Comparison of ENCODE assay signal across 8 cellular contexts in the genomic region with DNA sequence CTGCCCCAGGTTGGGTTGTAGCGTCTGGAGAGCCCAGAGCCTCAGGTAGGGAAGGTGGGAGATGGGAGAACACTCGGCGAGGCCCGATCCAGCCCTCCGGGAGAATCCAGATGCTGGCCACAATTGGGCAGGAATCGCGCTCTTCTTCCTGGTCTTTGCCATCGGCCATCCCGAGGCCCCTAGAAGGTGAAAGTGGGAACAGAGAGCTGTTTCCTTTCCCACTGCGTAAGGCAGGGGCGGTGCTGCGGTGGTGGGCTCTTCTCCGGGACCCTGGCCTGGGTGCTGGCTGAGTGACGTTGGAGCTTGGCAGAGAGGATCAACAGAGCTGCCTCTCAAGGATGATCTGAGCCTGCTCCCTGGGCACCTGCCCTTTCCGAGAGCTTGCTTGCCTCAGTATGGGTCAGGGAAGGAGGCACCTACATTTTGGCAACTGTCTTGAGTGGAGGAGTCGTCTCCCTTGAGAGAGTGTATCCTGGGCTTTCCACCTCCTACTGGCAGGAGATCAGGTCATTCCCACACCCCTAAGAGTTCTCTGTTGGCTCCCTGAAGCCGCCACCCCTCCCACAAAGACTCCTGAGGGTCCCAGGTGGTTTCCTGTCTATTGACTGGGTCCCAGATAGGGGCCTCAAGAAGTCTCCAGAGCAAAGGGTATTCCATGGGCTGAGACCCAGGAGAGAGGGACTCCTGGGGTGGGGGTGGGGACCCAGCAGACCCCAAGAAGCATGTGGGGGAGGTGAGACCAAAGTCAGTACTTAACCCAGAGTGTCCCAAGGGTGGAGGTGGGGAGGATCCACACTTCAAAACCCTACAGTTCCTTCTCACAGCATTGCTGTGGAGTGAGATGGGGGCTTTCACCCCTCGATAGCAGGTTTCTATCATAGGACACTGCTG. TPM values are rescaled to one million over a fixed set of nuclear protein-coding genes. Genes with fewer than 3 reads are reported as not detected.
DNase-seq lines count a peak whose midpoint lies in the region; ATAC-seq and TF ChIP-seq lines count a peak whose summit lies in the region.

No MANE protein-coding gene starts in this region.

- no peak for TF ChIP-seq CTCF in RWPE1 (conservative IDR thresholded peaks at IDR 0.05; ENCODE audit: low read depth)
- TF ChIP-seq CTCF in esophagus muscularis mucosa (IDR thresholded peaks at IDR 0.05) = no peak

- peak overlapping the region; percentile 82 for H3K14ac ChIP-seq in trophoblast cell (ENCODE audit: low read length)

- no peak overlapping the region for H2BK5ac ChIP-seq in trophoblast cell (ENCODE audit: low read depth, low read length, poor library complexity)

- peaks cover 20% of the 10 kb centered on the region for H3K79me1 ChIP-seq in trophoblast cell (ENCODE audit: low read length)

- H2BK12ac ChIP-seq in trophoblast cell (ENCODE audit: low read length) = no peak overlapping the region

- no peak overlapping the region for H2AK5ac ChIP-seq in trophoblast cell (ENCODE audit: low read length)

- peaks cover 60 to 75% (median 63%) of the 10 kb centered on the region in 4 donors for H3K4me1 ChIP-seq in esophagus muscularis mucosa
- peaks cover 18 to 23% of the 10 kb centered on the region in 2 experiments for H3K4me1 ChIP-seq in trophoblast cell (ENCODE audit: control insufficient read depth in 1 of 2, insufficient read depth in 2 of 2, low read length in 2 of 2)

- no peak for TF ChIP-seq POLR2A in esophagus muscularis mucosa (IDR thresholded peaks at IDR 0.05; ENCODE audit: low read depth)

- peak overlapping the region; percentile 96 for H3K4ac ChIP-seq in trophoblast cell (ENCODE audit: low read depth, low read length)

- H3K9ac ChIP-seq in trophoblast cell (ENCODE audit: low read length) = no peak overlapping the region

- peak overlapping the region; percentile 90 for H3K27ac ChIP-seq in RWPE1
- peak overlapping the region; percentile 89 to 92 (median 91) for H3K27ac ChIP-seq in esophagus muscularis mucosa (replicated peaks in 1 of 4)
- no peak overlapping the region for H3K27ac ChIP-seq in trophoblast cell (ENCODE audit: low read depth, low read length)

- ATAC-seq in HG02981 (IDR thresholded peaks at IDR 0.05; ENCODE audit: unreplicated experiment) (no peak), GM21529 (IDR thresholded peaks at IDR 0.05; ENCODE audit: unreplicated experiment) (no peak), GM21528 (IDR thresholded peaks at IDR 0.05; ENCODE audit: low FRiP score, unreplicated experiment) (no peak)

- intact Hi-C loops in esophagus muscularis mucosa (cut with DNase I) = loop anchor here (5.0 to 10.0 kb wide), 2 partner anchors 161 to 248 kb away; partner anchors contain the start of gene RPP25

- 36% methylated on average over 11 of the region's 18 CpGs for WGBS in esophagus muscularis mucosa
- WGBS in trophoblast cell (ENCODE audit: extremely low coverage, insufficient coverage, insufficient read length) = no CpG with 5 or more reads among the region's 18 CpGs

- H2AFZ ChIP-seq in trophoblast cell (ENCODE audit: insufficient read depth, low read length, poor library complexity) = peak overlapping the region; percentile 50

- CTCF ChIA-PET in RWPE1 (lab: Yijun Ruan, JAX) (interaction anchor here (0.6 to 11.3 kb wide), 10 partner anchors 12 to 435 kb away, joined by 3 to 134 read pairs (median 4); no protein-coding TSS in a partner anchor), HEK293T (lab: Yijun Ruan, JAX) (interaction anchor here (0.7 to 2.7 kb wide), 11 partner anchors 10 to 301 kb away, joined by 3 to 33 read pairs (median 5); no protein-coding TSS in a partner anchor)

- peak overlapping the region; percentile 92 for H3K4me2 ChIP-seq in trophoblast cell (ENCODE audit: low read length)

- peak overlapping the region; percentile 1 for H4K91ac ChIP-seq in trophoblast cell (ENCODE audit: low read depth, low read length)

- peak overlapping the region; percentile 97 for H3K18ac ChIP-seq in trophoblast cell (ENCODE audit: low read length)

- H3K4me3 ChIP-seq in GM08714 (ENCODE audit: low read length) (peak overlapping the region; percentile 83), esophagus muscularis mucosa (peak overlapping the region; percentile 76 to 89 (median 87)), trophoblast cell (ENCODE audit: low read depth, low read length) (peak overlapping the region; percentile 88)

- H3K27me3 ChIP-seq in esophagus muscularis mucosa (no peaks in the 10 kb centered on the region), trophoblast cell (ENCODE audit: insufficient read depth, low read length) (no peaks in the 10 kb centered on the region)

- no peak overlapping the region for H2BK120ac ChIP-seq in trophoblast cell (ENCODE audit: insufficient read depth, low read length, poor library complexity)

- TF ChIP-seq EP300 in esophagus muscularis mucosa (IDR thresholded peaks at IDR 0.05) = no peak

- H4K8ac ChIP-seq in trophoblast cell (ENCODE audit: low read depth, low read length) = peak overlapping the region; percentile 91

- H4K12ac ChIP-seq in trophoblast cell (ENCODE audit: low read depth, low read length) = no peak overlapping the region

- H3K79me2 ChIP-seq in trophoblast cell (ENCODE audit: control insufficient read depth, insufficient read depth, low read length, poor library complexity) = peaks cover 14% of the 10 kb centered on the region

- DNase-seq in RWPE1 (ENCODE audit: low spot score) (peak; percentile 33), esophagus muscularis mucosa (ENCODE audit: extremely low spot score) (no peak), trophoblast cell (peak in 1 of 2 donors; percentile 7), HEK293T (ENCODE audit: extremely low spot score) (no peak)

- H3K9me3 ChIP-seq in esophagus muscularis mucosa = no peaks in the 10 kb centered on the region
- H3K9me3 ChIP-seq in trophoblast cell (ENCODE audit: insufficient read depth, low read depth, low read length) = no peaks in the 10 kb centered on the region

- POLR2A ChIA-PET in RWPE1 (lab: Yijun Ruan, JAX; ENCODE audit: low non-redundant PET) (interaction anchor here (1.3 kb wide), 1 partner anchor 174 kb away, joined by 3 read pairs; no protein-coding TSS in a partner anchor), HEK293T (lab: Yijun Ruan, JAX) (interaction anchor here (0.6 to 2.6 kb wide), 13 partner anchors 12 to 208 kb away, joined by 3 to 18 read pairs (median 3); partner anchors contain the start of genes PPCDC and SCAMP5)

- peaks cover 16 to 28% (median 25%) of the 10 kb centered on the region in 4 donors for H3K36me3 ChIP-seq in esophagus muscularis mucosa
- peaks cover 21 to 24% of the 10 kb centered on the region in 2 experiments for H3K36me3 ChIP-seq in trophoblast cell (ENCODE audit: control insufficient read depth in 1 of 2, insufficient read depth in 2 of 2, low read length in 2 of 2)

- H3K23ac ChIP-seq in trophoblast cell (ENCODE audit: low read length) = no peak overlapping the region

TF ChIP-seq in HEK293T, 16 proteins besides CTCF, POLR2A, EP300 and RAD21:
- TF ChIP-seq ZNF384 (IDR thresholded peaks at IDR 0.05) = no peak
- TF ChIP-seq FOXM1 (IDR thresholded peaks at IDR 0.05; ENCODE audit: borderline replicate concordance) = no peak

RNA-seq across cellular contexts. Expression of gene C15orf39, which starts 1.6 kb away (rescaled TPM):
- total RNA-seq in esophagus muscularis mucosa = 10 to 100 TPM in 3 of 4 donors, 1 to 10 TPM in 1; 7.5 to 17.7 (median 13.4) TPM
- 9.6 and 9.8 TPM in 2 replicates for polyA plus RNA-seq in trophoblast cell (2013)

RNA-seq across cellular contexts. Expression of gene GOLGA6C, which starts 54.9 kb away (rescaled TPM):
- total RNA-seq in esophagus muscularis mucosa = not detected
- 0.03 and 0.06 TPM in 2 replicates for polyA plus RNA-seq in trophoblast cell (2013)
